In genomic region chr9:136410500-136411287, GRCh38 we compare ENCODE assay signal across 8 cellular contexts.
A peak's percentile ranks its signal among the peaks of the same experiment; 100 is the strongest.
DNase-seq lines count a peak whose midpoint lies in the region; ATAC-seq and FAIRE-seq lines count a peak whose summit lies in the region.

A gene with protein sequence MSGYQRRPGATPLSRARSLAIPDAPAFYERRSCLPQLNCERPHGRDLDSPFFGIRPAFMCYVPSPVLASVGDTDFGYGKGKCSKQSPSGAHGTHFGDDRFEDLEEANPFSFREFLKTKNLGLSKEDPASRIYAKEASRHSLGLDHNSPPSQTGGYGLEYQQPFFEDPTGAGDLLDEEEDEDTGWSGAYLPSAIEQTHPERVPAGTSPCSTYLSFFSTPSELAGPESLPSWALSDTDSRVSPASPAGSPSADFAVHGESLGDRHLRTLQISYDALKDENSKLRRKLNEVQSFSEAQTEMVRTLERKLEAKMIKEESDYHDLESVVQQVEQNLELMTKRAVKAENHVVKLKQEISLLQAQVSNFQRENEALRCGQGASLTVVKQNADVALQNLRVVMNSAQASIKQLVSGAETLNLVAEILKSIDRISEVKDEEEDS (minus strand): TSS chr9:136410614. CDS start chr9:136410397, 217 bp downstream.
PMPCA (plus strand) TSS chr9:136410658; CDS start chr9:136410669, 11 bp downstream.

- DNase-seq in Ammon's horn (ENCODE audit: low spot score) (peak; percentile 95), GM19239 (ENCODE audit: insufficient read length, low spot score) (peak; percentile 99), NCI-H748 treated with DMSO at 0.1 percent for 48 hours (lab: John Stamatoyannopoulos, UW) (peak; percentile 83), dedifferentiated amniotic fluid mesenchymal stem cell (ENCODE audit: extremely low spot score) (peak; percentile 88), left kidney (ENCODE audit: low read depth, low spot score) (peak; percentile 96)
- DNase-seq in activated CD4-positive, alpha-beta T cell treated with anti-CD3 and anti-CD28 coated beads, Interleukin-2, amount 50 U/mL, for 1 hour = peak; percentile 94
- DNase-seq in stimulated activated CD4-positive, alpha-beta T cell treated with anti-CD3 and anti-CD28 coated beads, Interleukin-1b, Interleukin-23, amount 100 ng/mL, for 4 hours (ENCODE audit: low read depth in 2 of 2) = peak; percentile 99

- ATAC-seq in HG03457 (IDR thresholded peaks at IDR 0.05; ENCODE audit: unreplicated experiment) = peak; percentile 45

- peak; percentile 82 for FAIRE-seq in GM19239 (lab: Jason Lieb, UNC)

Comparison
In these comparisons a context has a peak if more than half of its experiments do, and no peak if none do; other contexts are left out.
1. Peak in every context shown above with its lines: DNase-seq and ATAC-seq.